In the genomic region with DNA sequence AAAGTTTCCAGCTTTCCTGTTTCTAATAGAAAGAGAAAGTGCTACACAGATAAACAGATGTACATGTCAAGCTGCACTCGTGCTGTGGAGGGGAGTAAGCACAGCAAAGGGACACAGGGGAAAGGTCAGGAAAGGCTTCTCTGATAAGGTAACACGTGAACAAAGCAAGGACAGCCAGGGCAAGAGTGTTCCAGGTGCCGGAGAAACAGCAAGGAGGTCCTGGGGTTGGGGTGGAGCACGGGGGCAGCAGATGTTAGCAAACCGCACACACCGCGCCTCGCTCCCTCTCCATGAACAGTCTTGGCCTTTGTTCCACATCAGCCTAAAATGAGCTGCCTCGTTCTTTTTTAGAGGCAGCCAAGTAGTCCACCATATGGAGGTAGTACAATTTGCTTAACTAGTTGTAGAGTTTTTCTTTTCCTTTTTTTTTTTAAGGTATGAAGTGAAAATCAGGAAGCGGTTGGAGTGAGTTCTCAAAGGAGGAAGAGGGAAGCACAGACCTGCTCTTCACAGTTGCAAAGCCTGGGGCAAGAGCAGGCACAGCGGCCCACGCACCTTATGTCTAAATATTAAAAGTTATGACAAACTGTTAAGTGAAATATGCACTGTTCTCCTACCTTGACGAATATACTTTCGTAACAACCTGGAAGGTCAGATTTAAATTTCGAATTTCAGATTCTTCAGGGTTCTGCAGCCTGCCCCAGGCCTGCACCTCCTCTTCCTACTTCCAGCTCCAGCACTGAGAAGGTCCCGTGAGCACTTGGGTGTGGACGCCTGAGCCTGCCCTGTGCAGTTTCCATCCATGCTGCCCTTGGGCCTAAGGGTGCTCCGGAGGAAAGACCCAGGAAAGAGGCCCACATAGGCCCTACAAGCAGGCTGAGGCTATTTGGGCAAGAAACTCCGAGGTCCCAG, we compare ENCODE assay signal across 19 cellular contexts. TPM values are rescaled to one million over a fixed set of nuclear protein-coding genes. Genes with fewer than 3 reads are reported as not detected.
DNase-seq lines count a peak whose midpoint lies in the region; ATAC-seq and TF ChIP-seq lines count a peak whose summit lies in the region.
"Had no signal": no experiment of that assay in that cellular context is flagged by ENCODE, and none has a peak within 500 bp of the region (broad histone marks: within the 10 kb centered on the region; RNA-seq: fewer than 3 reads in every experiment).

No MANE protein-coding gene starts in this region.

- no peak overlapping the region for H3K4me3 Mint-ChIP-seq in CD4-positive, alpha-beta T cell
- H3K4me3 Mint-ChIP-seq in neural progenitor cell: no peak overlapping the region
- no peak overlapping the region; the same call in 1 of the 2 replicates for H3K4me3 Mint-ChIP-seq in HFFc6
- H3K4me3 Mint-ChIP-seq: stimulated activated memory B cell treated with anti-CD40 and anti-IgM and Interleukin-4, amounts not matched to agents 10 μg/mL and 1 μg/mL and 100 μg/mL, for 72 hours had no signal

- POLR2A ChIA-PET in CD4-positive, alpha-beta T cell (lab: Charles Lee): no interaction called here

- no peak for TF ChIP-seq CTCF in CD4-positive, alpha-beta T cell (IDR thresholded peaks at IDR 0.05)
- TF ChIP-seq CTCF in neural progenitor cell (IDR thresholded peaks at IDR 0.05): no peak
- TF ChIP-seq CTCF in HFFc6 (IDR thresholded peaks at IDR 0.05): no peak

- no peaks in the 10 kb centered on the region for H3K27me3 Mint-ChIP-seq in CD4-positive, alpha-beta T cell
- H3K27me3 Mint-ChIP-seq in neural progenitor cell (ENCODE audit: insufficient read depth, low read depth) (peaks cover 7% of the 10 kb centered on the region), HFFc6 (ENCODE audit: insufficient read depth) (peaks cover 28% of the 10 kb centered on the region)

- H3K4me1 ChIP-seq in BLaER1 treated with 17β-estradiol and CSF1 and Interleukin-3, amounts not matched to agents 10 nM and 100 nM: peaks cover 9 to 18% (median 11%) of the 10 kb centered on the region in 10 experiments; a peak in 17 of 20 replicates
- peaks cover 14% of the 10 kb centered on the region in 2 donors for H3K4me1 ChIP-seq in duodenal mucosa (ENCODE audit: control insufficient read depth in 1 of 2, insufficient read depth in 2 of 2, low read length in 2 of 2)
- H3K4me1 ChIP-seq in neural progenitor cell: no peaks in the 10 kb centered on the region
- H3K4me1 ChIP-seq: esophagus squamous epithelium, parathyroid adenoma, tibial artery had no signal

- H4K20me1 ChIP-seq in BLaER1 treated with 17β-estradiol and CSF1 and Interleukin-3, amounts not matched to agents 10 nM and 100 nM: no peaks in the 10 kb centered on the region
- no peaks in the 10 kb centered on the region for H4K20me1 ChIP-seq in neural progenitor cell (ENCODE audit: low read depth)

- peaks cover 6% of the 10 kb centered on the region for H3K4me1 Mint-ChIP-seq in CD4-positive, alpha-beta T cell (ENCODE audit: low read depth)
- H3K4me1 Mint-ChIP-seq in neural progenitor cell (peaks cover 7% of the 10 kb centered on the region), HFFc6 (ENCODE audit: low read depth) (peaks cover 6% of the 10 kb centered on the region; the same call in 1 of the 2 replicates)
- H3K4me1 Mint-ChIP-seq: stimulated activated memory B cell treated with anti-CD40 and anti-IgM and Interleukin-4, amounts not matched to agents 10 μg/mL and 1 μg/mL and 100 μg/mL, for 72 hours had no signal

- peak overlapping the region; percentile 37 for H2AFZ ChIP-seq in neural progenitor cell (replicated peaks)
- H2AFZ ChIP-seq: parathyroid adenoma had no signal

- H3K4me2 ChIP-seq in BLaER1 treated with 17β-estradiol and CSF1 and Interleukin-3, amounts not matched to agents 10 nM and 100 nM: peak overlapping the region in 8 of 11 experiments; percentile 3 to 45 (median 25); a peak in 10 of 22 replicates
- no peak overlapping the region for H3K4me2 ChIP-seq in neural progenitor cell
- H3K4me2 ChIP-seq: SK-N-SH had no signal

- no peak for ATAC-seq in CD4-positive, alpha-beta T cell (ENCODE audit: poor library complexity)
- ATAC-seq in HG03039 (IDR thresholded peaks at IDR 0.05; ENCODE audit: unreplicated experiment): no peak
- ATAC-seq: HCT116; stimulated activated memory B cell treated with anti-CD40 and anti-IgM and Interleukin-4, amounts not matched to agents 10 μg/mL and 1 μg/mL and 100 μg/mL, for 72 hours had no signal

- no peak overlapping the region for H3K9ac ChIP-seq in BLaER1 treated with 17β-estradiol and CSF1 and Interleukin-3, amounts not matched to agents 10 nM and 100 nM
- H3K9ac ChIP-seq in duodenal mucosa (ENCODE audit: low read depth in 1 of 2, low read length in 2 of 2) (no peak overlapping the region), neural progenitor cell (no peak overlapping the region)
- H3K9ac ChIP-seq: parathyroid adenoma, SK-N-SH had no signal

- CTCF ChIA-PET in CD4-positive, alpha-beta T cell (lab: Charles Lee): interaction anchor here (2.3 kb wide), 1 partner anchor 18 kb away, joined by 6 read pairs; no protein-coding TSS in a partner anchor

- intact Hi-C loops in CD4-positive, alpha-beta T cell (cut with DNase I, micrococcal nuclease): no loop called here

- H3K79me2 ChIP-seq in neural progenitor cell (ENCODE audit: low read depth): no peaks in the 10 kb centered on the region
- H3K79me2 ChIP-seq: parathyroid adenoma had no signal

- no peaks in the 10 kb centered on the region for H3K36me3 ChIP-seq in BLaER1 treated with 17β-estradiol and CSF1 and Interleukin-3, amounts not matched to agents 10 nM and 100 nM
- H3K36me3 ChIP-seq in duodenal mucosa (ENCODE audit: control insufficient read depth in 1 of 2, insufficient read depth in 2 of 2, low read length in 2 of 2): no peaks in the 10 kb centered on the region
- no peaks in the 10 kb centered on the region for H3K36me3 ChIP-seq in neural progenitor cell
- H3K36me3 ChIP-seq: esophagus squamous epithelium, tibial artery had no signal

- no peak overlapping the region for H3K27ac ChIP-seq in BLaER1 treated with 17β-estradiol and CSF1 and Interleukin-3, amounts not matched to agents 10 nM and 100 nM
- no peak overlapping the region for H3K27ac ChIP-seq in CD4-positive, alpha-beta T cell (ENCODE audit: low read depth, low read length)
- H3K27ac ChIP-seq in duodenal mucosa (ENCODE audit: low read depth, low read length) (no peak overlapping the region), neural progenitor cell (no peak overlapping the region)
- H3K27ac ChIP-seq: esophagus squamous epithelium, parathyroid adenoma, tibial artery had no signal

- H3F3A ChIP-seq in neural progenitor cell (ENCODE audit: low read depth): no peaks in the 10 kb centered on the region

- no peaks in the 10 kb centered on the region for H3K9me3 Mint-ChIP-seq in CD4-positive, alpha-beta T cell
- no peaks in the 10 kb centered on the region for H3K9me3 Mint-ChIP-seq in neural progenitor cell
- H3K9me3 Mint-ChIP-seq in HFFc6: no peaks in the 10 kb centered on the region
- H3K9me3 Mint-ChIP-seq: stimulated activated memory B cell treated with anti-CD40 and anti-IgM and Interleukin-4, amounts not matched to agents 10 μg/mL and 1 μg/mL and 100 μg/mL, for 72 hours had no signal

- H3K27ac Mint-ChIP-seq in CD4-positive, alpha-beta T cell: peak overlapping the region; percentile 51
- peak overlapping the region; percentile 6 for H3K27ac Mint-ChIP-seq in neural progenitor cell
- no peak overlapping the region for H3K27ac Mint-ChIP-seq in HFFc6
- H3K27ac Mint-ChIP-seq: stimulated activated memory B cell treated with anti-CD40 and anti-IgM and Interleukin-4, amounts not matched to agents 10 μg/mL and 1 μg/mL and 100 μg/mL, for 72 hours had no signal

- DNase-seq in CD4-positive, alpha-beta T cell: no peak
- no peak for DNase-seq in neural progenitor cell (ENCODE audit: low spot score)
- no peak for DNase-seq in RKO (ENCODE audit: low spot score)
- DNase-seq in HFFc6: no peak
- DNase-seq in stimulated activated CD4-positive, alpha-beta T cell treated with anti-CD3 and anti-CD28 coated beads, Interleukin-2, amount 100 ng/mL, for 24 hours: no peak
- DNase-seq: AML-193, esophagus squamous epithelium, head of caudate nucleus, islet precursor cell, NCI-H2081 treated with DMSO at 0.1 percent for 48 hours, NCI-H510A treated with DMSO at 0.1 percent for 48 hours, SK-N-SH, tibial artery had no signal

- no peaks in the 10 kb centered on the region for H3K9me3 ChIP-seq in BLaER1 treated with 17β-estradiol and CSF1 and Interleukin-3, amounts not matched to agents 10 nM and 100 nM (replicated peaks in 1 of 11)
- H3K9me3 ChIP-seq in CD4-positive, alpha-beta T cell (ENCODE audit: control insufficient read depth, low read length): no peaks in the 10 kb centered on the region
- H3K9me3 ChIP-seq in duodenal mucosa (ENCODE audit: control insufficient read depth in 1 of 2, low read length in 2 of 2) (no peaks in the 10 kb centered on the region), neural progenitor cell (ENCODE audit: low read depth) (no peaks in the 10 kb centered on the region)
- H3K9me3 ChIP-seq: esophagus squamous epithelium, SK-N-SH, tibial artery had no signal

- H3K4me3 ChIP-seq in BLaER1 treated with 17β-estradiol and CSF1 and Interleukin-3, amounts not matched to agents 10 nM and 100 nM: no peak overlapping the region
- H3K4me3 ChIP-seq in duodenal mucosa (ENCODE audit: low read depth in 1 of 2, low read length in 2 of 2): peak overlapping the region; percentile 9 to 35
- no peak overlapping the region for H3K4me3 ChIP-seq in neural progenitor cell
- H3K4me3 ChIP-seq: esophagus squamous epithelium, tibial artery had no signal

- H3K36me3 Mint-ChIP-seq in CD4-positive, alpha-beta T cell (ENCODE audit: low read depth): no peaks in the 10 kb centered on the region
- no peaks in the 10 kb centered on the region for H3K36me3 Mint-ChIP-seq in neural progenitor cell
- H3K36me3 Mint-ChIP-seq in HFFc6 (ENCODE audit: low read depth): no peaks in the 10 kb centered on the region
- H3K36me3 Mint-ChIP-seq: stimulated activated memory B cell treated with anti-CD40 and anti-IgM and Interleukin-4, amounts not matched to agents 10 μg/mL and 1 μg/mL and 100 μg/mL, for 72 hours had no signal

- H3K27me3 ChIP-seq in BLaER1 treated with 17β-estradiol and CSF1 and Interleukin-3, amounts not matched to agents 10 nM and 100 nM: no peaks in the 10 kb centered on the region
- no peaks in the 10 kb centered on the region for H3K27me3 ChIP-seq in CD4-positive, alpha-beta T cell (ENCODE audit: control insufficient read depth, insufficient read depth, low read length)
- H3K27me3 ChIP-seq in duodenal mucosa (ENCODE audit: control insufficient read depth in 1 of 2, insufficient read depth in 2 of 2, low read length in 2 of 2): no peaks in the 10 kb centered on the region
- no peaks in the 10 kb centered on the region for H3K27me3 ChIP-seq in neural progenitor cell

RNA-seq across cellular contexts. Expression of gene RPH3AL, which starts 41.5 kb away (rescaled TPM):
- 1 to 10 TPM; 2.4 to 2.8 TPM for total RNA-seq in CD4-positive, alpha-beta T cell
- 7.5 TPM in 2 replicates for total RNA-seq in neural progenitor cell (ENCODE audit: low replicate concordance)
- total RNA-seq in HFFc6 (2021; fragmentation: NEBNext Ultra II Directional; extraction: Animal tissue kit (Norgen Biotek cat#: 25700)): 1 to 10 TPM; 1.4 to 2.4 (median 2.0) TPM

RNA-seq across cellular contexts. Expression of gene RFLNB, which starts 51.7 kb away (rescaled TPM):
- 10 to 100 TPM; 28.5 to 28.7 TPM for total RNA-seq in CD4-positive, alpha-beta T cell
- 6.5 and 9.5 TPM in 2 replicates for total RNA-seq in neural progenitor cell (ENCODE audit: low replicate concordance)
- total RNA-seq in HFFc6 (2021; fragmentation: NEBNext Ultra II Directional; extraction: Animal tissue kit (Norgen Biotek cat#: 25700)): 10 to 100 TPM; 73.8 to 87.2 (median 79.5) TPM

Comparison
In these comparisons a context has a peak if more than half of its experiments do, and no peak if none do; other contexts are left out.
1. H3K4me3 ChIP-seq: peak in duodenal mucosa (2 of 2); none in BLaER1 treated with 17β-estradiol and CSF1 and Interleukin-3, amounts not matched to agents 10 nM and 100 nM (0 of 10) and neural progenitor cell (single experiment).